Comparison of ENCODE assay signal across 19 cellular contexts in the genomic region with DNA sequence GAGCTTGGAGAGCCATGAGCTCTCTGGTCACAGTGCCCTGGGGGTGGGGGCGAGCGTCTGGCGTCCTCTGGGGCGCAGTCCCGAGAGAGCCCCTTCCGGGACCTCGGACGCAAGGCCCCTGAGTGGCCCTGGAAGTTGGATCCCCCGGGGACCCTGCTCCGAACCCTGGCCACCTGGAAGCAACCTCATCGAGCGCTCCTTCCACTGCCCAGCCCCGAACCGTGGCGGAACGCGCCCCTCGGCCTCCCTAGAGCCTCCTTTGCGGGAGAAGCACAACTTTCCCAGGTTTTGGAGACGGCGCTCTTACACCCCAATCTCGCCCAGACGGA. TPM values are rescaled to one million over a fixed set of nuclear protein-coding genes. Genes with fewer than 3 reads are reported as not detected.
A peak's percentile ranks its signal among the peaks of the same experiment; 100 is the strongest.
DNase-seq lines count a peak whose midpoint lies in the region; ATAC-seq, FAIRE-seq and TF ChIP-seq lines count a peak whose summit lies in the region.
"Had no signal": no experiment of that assay in that cellular context is flagged by ENCODE, and none has a peak within 500 bp of the region (broad histone marks: within the 10 kb centered on the region; RNA-seq: fewer than 3 reads in every experiment).

No MANE protein-coding gene starts in this region.

- peak overlapping the region; percentile 78 for H3K4me3 Mint-ChIP-seq in glutamatergic neuron (ENCODE audit: unreplicated experiment)
- peak overlapping the region; percentile 26 for H3K4me3 Mint-ChIP-seq in mesothelial cell of epicardium
- H3K4me3 Mint-ChIP-seq: activated CD8-positive, alpha-beta T cell treated with anti-CD3 and anti-CD28 coated beads, Interleukin-2, amount 10 ng/mL, durations not matched to agents 7 days and 5 days; activated T-helper 1 cell treated with anti-CD3 and anti-CD28 coated beads, Interleukin-12 subunit alpha, Interleukin-12 subunit beta, Interleukin-2, Interleukin-4 antibody, amounts not matched to agents 30 ng/mL and 10 ng/mL and 1 ng/mL, durations not matched to agents 14 hours and 24 hours and 36 hours; CD8-positive, alpha-beta T cell; natural killer cell treated with Interleukin-12 subunit alpha and Interleukin-12 subunit beta and Interleukin-15 and Interleukin-18, amount 100 ng/mL, for 72 hours had no signal

- intact Hi-C loops in left ventricle myocardium inferior (cut with micrococcal nuclease): no loop called here
- intact Hi-C loops in Right ventricle myocardium inferior (cut with DNase I): loop anchor here (10.0 kb wide), 1 partner anchor 125 kb away; no protein-coding TSS in a partner anchor

- no peak for ATAC-seq in Right ventricle myocardium inferior
- no peak for ATAC-seq in HG03442 (IDR thresholded peaks at IDR 0.05; ENCODE audit: unreplicated experiment)
- ATAC-seq: activated CD8-positive, alpha-beta T cell treated with anti-CD3 and anti-CD28 coated beads, Interleukin-2, amount 10 ng/mL, durations not matched to agents 7 days and 5 days; CD8-positive, alpha-beta T cell; left ventricle myocardium superior; natural killer cell treated with Interleukin-12 subunit alpha and Interleukin-12 subunit beta and Interleukin-15 and Interleukin-18, amount 100 ng/mL, for 72 hours had no signal

- DNase-seq in left ventricle myocardium inferior (no peak), Right ventricle myocardium inferior (ENCODE audit: missing footprints) (no peak), glutamatergic neuron (peak; percentile 24), mesothelial cell of epicardium (ENCODE audit: low spot score in 2 of 2, unreplicated experiment in 2 of 2) (no peak), urothelium cell line (ENCODE audit: low spot score) (peak; percentile 22), DMS 273 treated with DMSO at 0.1 percent for 48 hours (lab: John Stamatoyannopoulos, UW) (no peak)
- no peak for DNase-seq in stimulated activated CD4-positive, alpha-beta T cell treated with anti-CD3 and anti-CD28 coated beads, Interleukin-2, amount 100 ng/mL, for 48 hours
- DNase-seq: activated CD8-positive, alpha-beta T cell treated with anti-CD3 and anti-CD28 coated beads, Interleukin-2, amount 10 ng/mL, durations not matched to agents 7 days and 5 days; CD8-positive, alpha-beta T cell; EL; GOT3; left ventricle myocardium superior; NCI-H1092 treated with DMSO at 0.1 percent for 48 hours; NCI-H82; sigmoid colon had no signal

- peaks cover 19% of the 10 kb centered on the region for H3K27me3 Mint-ChIP-seq in glutamatergic neuron (ENCODE audit: unreplicated experiment)
- H3K27me3 Mint-ChIP-seq in mesothelial cell of epicardium (ENCODE audit: low read depth): peaks cover 95% of the 10 kb centered on the region

- peaks cover 9% of the 10 kb centered on the region for H3K4me1 ChIP-seq in left ventricle myocardium inferior
- H3K4me1 ChIP-seq: sigmoid colon had no signal

- no peak overlapping the region for H3K27ac Mint-ChIP-seq in glutamatergic neuron (ENCODE audit: unreplicated experiment)
- H3K27ac Mint-ChIP-seq in mesothelial cell of epicardium: no peak overlapping the region
- H3K27ac Mint-ChIP-seq: activated CD8-positive, alpha-beta T cell treated with anti-CD3 and anti-CD28 coated beads, Interleukin-2, amount 10 ng/mL, durations not matched to agents 7 days and 5 days; activated T-helper 1 cell treated with anti-CD3 and anti-CD28 coated beads, Interleukin-12 subunit alpha, Interleukin-12 subunit beta, Interleukin-2, Interleukin-4 antibody, amounts not matched to agents 30 ng/mL and 10 ng/mL and 1 ng/mL, durations not matched to agents 14 hours and 24 hours and 36 hours; CD8-positive, alpha-beta T cell; natural killer cell treated with Interleukin-12 subunit alpha and Interleukin-12 subunit beta and Interleukin-15 and Interleukin-18, amount 100 ng/mL, for 72 hours had no signal

- H3K9me3 Mint-ChIP-seq in glutamatergic neuron (ENCODE audit: unreplicated experiment): peaks cover 6% of the 10 kb centered on the region
- H3K9me3 Mint-ChIP-seq in mesothelial cell of epicardium: no peaks in the 10 kb centered on the region
- H3K9me3 Mint-ChIP-seq: activated T-helper 1 cell treated with anti-CD3 and anti-CD28 coated beads, Interleukin-12 subunit alpha, Interleukin-12 subunit beta, Interleukin-2, Interleukin-4 antibody, amounts not matched to agents 30 ng/mL and 10 ng/mL and 1 ng/mL, durations not matched to agents 14 hours and 24 hours and 36 hours; CD8-positive, alpha-beta T cell; natural killer cell treated with Interleukin-12 subunit alpha and Interleukin-12 subunit beta and Interleukin-15 and Interleukin-18, amount 100 ng/mL, for 72 hours had no signal

- H3K4me3 ChIP-seq in left ventricle myocardium inferior: peak overlapping the region; percentile 56
- H3K4me3 ChIP-seq: sigmoid colon had no signal

- no peaks in the 10 kb centered on the region for H3K9me3 ChIP-seq in left ventricle myocardium inferior (replicated peaks)
- H3K9me3 ChIP-seq: sigmoid colon had no signal

- FAIRE-seq in urothelium cell line (lab: Jason Lieb, UNC): no peak
- FAIRE-seq: RCC 7860 had no signal

- no peak overlapping the region for H3K27ac ChIP-seq in left ventricle myocardium inferior (replicated peaks)
- H3K27ac ChIP-seq: sigmoid colon had no signal

- no peaks in the 10 kb centered on the region for H3K36me3 ChIP-seq in left ventricle myocardium inferior
- H3K36me3 ChIP-seq: sigmoid colon had no signal

- TF ChIP-seq CTCF in left ventricle myocardium inferior (IDR thresholded peaks at IDR 0.05; ENCODE audit: borderline replicate concordance): no peak
- no peak for TF ChIP-seq CTCF in glutamatergic neuron (IDR thresholded peaks at IDR 0.05; ENCODE audit: partially characterized antibody, unreplicated experiment)
- TF ChIP-seq CTCF in mesothelial cell of epicardium (IDR thresholded peaks at IDR 0.05; ENCODE audit: unreplicated experiment): no peak

- peaks cover 6% of the 10 kb centered on the region for H3K36me3 Mint-ChIP-seq in glutamatergic neuron (ENCODE audit: unreplicated experiment)
- H3K36me3 Mint-ChIP-seq in mesothelial cell of epicardium: no peaks in the 10 kb centered on the region
- H3K36me3 Mint-ChIP-seq: CD8-positive, alpha-beta T cell; natural killer cell treated with Interleukin-12 subunit alpha and Interleukin-12 subunit beta and Interleukin-15 and Interleukin-18, amount 100 ng/mL, for 72 hours had no signal

- H3K27me3 ChIP-seq in left ventricle myocardium inferior (ENCODE audit: low read depth): peaks cover 99% of the 10 kb centered on the region

- peaks cover 3% of the 10 kb centered on the region for H3K4me1 Mint-ChIP-seq in glutamatergic neuron (ENCODE audit: low read depth, unreplicated experiment)
- H3K4me1 Mint-ChIP-seq in mesothelial cell of epicardium: no peaks in the 10 kb centered on the region

RNA-seq across cellular contexts. Expression of gene NOS1, which starts 1.2 kb away (rescaled TPM):
- 0.22 TPM for total RNA-seq in left ventricle myocardium inferior
- 0.11 TPM for total RNA-seq in Right ventricle myocardium inferior
- total RNA-seq in glutamatergic neuron (ENCODE audit: unreplicated experiment): 0.96 TPM
- 0.80 to 0.95 TPM (median 0.84 TPM) in 3 replicates for total RNA-seq in mesothelial cell of epicardium
- total RNA-seq: activated CD8-positive, alpha-beta T cell treated with anti-CD3 and anti-CD28 coated beads, Interleukin-2, amount 10 ng/mL, durations not matched to agents 7 days and 5 days; activated T-helper 1 cell treated with anti-CD3 and anti-CD28 coated beads, Interleukin-12 subunit alpha, Interleukin-12 subunit beta, Interleukin-2, Interleukin-4 antibody, amounts not matched to agents 30 ng/mL and 10 ng/mL and 1 ng/mL, durations not matched to agents 14 hours and 24 hours and 36 hours; CD8-positive, alpha-beta T cell; natural killer cell treated with Interleukin-12 subunit alpha and Interleukin-12 subunit beta and Interleukin-15 and Interleukin-18, amount 100 ng/mL, for 72 hours had no signal

Comparison
In these comparisons a context has a peak if more than half of its experiments do, and no peak if none do; other contexts are left out.
1. DNase-seq: peak in glutamatergic neuron (single experiment) and urothelium cell line (single experiment); none in left ventricle myocardium inferior (single experiment), Right ventricle myocardium inferior (single experiment), mesothelial cell of epicardium (0 of 2), stimulated activated CD4-positive, alpha-beta T cell treated with anti-CD3 and anti-CD28 coated beads, Interleukin-2, amount 100 ng/mL, for 48 hours (0 of 2) and DMS 273 treated with DMSO at 0.1 percent for 48 hours (single experiment).